Comparison of ENCODE assay signal across 11 cellular contexts in genomic region chr19:29945433-29945832, GRCh38. TPM values are rescaled to one million over a fixed set of nuclear protein-coding genes. Genes with fewer than 3 reads are reported as not detected.
DNase-seq lines count a peak whose midpoint lies in the region; ATAC-seq and TF ChIP-seq lines count a peak whose summit lies in the region.
"Had no signal": no experiment of that assay in that cellular context is flagged by ENCODE, and none has a peak within 500 bp of the region (broad histone marks: within the 10 kb centered on the region; RNA-seq: fewer than 3 reads in every experiment).

No MANE protein-coding gene starts in this region.

- H3K27me3 ChIP-seq in stomach: no peaks in the 10 kb centered on the region

- H3K4me3 ChIP-seq in foreskin fibroblast (ENCODE audit: low read depth in 1 of 2, low read length in 2 of 2) (peak overlapping the region; percentile 14 to 24), stomach (no peak overlapping the region)

- POLR2A ChIA-PET in WTC11 (lab: Charles Lee): no interaction called here

- peak overlapping the region in 3 of 5 donors; percentile 11 to 33 (median 28) for H3K27ac ChIP-seq in stomach
- H3K27ac ChIP-seq: neutrophil had no signal

- DNase-seq in activated T-cell treated with anti-CD3 and anti-CD28 coated beads, Interleukin-2, amount 50 U/mL, for 4 hours: no peak
- DNase-seq in activated T-cell treated with anti-CD3 and anti-CD28 coated beads for 4 hours: no peak
- DNase-seq in WTC11 (ENCODE audit: low spot score): no peak
- DNase-seq in foreskin fibroblast: no peak
- no peak for DNase-seq in stomach
- no peak for DNase-seq in SIG-M5 (lab: John Stamatoyannopoulos, UW)
- DNase-seq in Ammon's horn (ENCODE audit: low spot score): no peak
- DNase-seq: kidney glomerular epithelial cell; stimulated activated CD4-positive, alpha-beta T cell treated with anti-CD3 and anti-CD28 coated beads, Interleukin-1b, Interleukin-23, amount 100 ng/mL, for 48 hours had no signal

- TF ChIP-seq POLR2A in stomach (IDR thresholded peaks at IDR 0.05): no peak

- CTCF ChIA-PET in WTC11 (lab: Charles Lee): interaction anchor here (0.6 kb wide), 1 partner anchor 43 kb away, joined by 3 read pairs; no protein-coding TSS in a partner anchor

- peaks cover 27 to 68% (median 43%) of the 10 kb centered on the region in 4 donors for H3K4me1 ChIP-seq in stomach

- H3K36me3 Mint-ChIP-seq in activated T-cell treated with anti-CD3 and anti-CD28 coated beads, Interleukin-2, amount 50 U/mL, for 4 hours (ENCODE audit: insufficient read depth): peaks cover 15% of the 10 kb centered on the region
- peaks cover 25% of the 10 kb centered on the region for H3K36me3 Mint-ChIP-seq in WTC11

- H3K36me3 ChIP-seq in stomach: no peaks in the 10 kb centered on the region
- H3K36me3 ChIP-seq: neutrophil had no signal

- intact Hi-C loops in stomach (cut with DNase I; ENCODE audit: low total_unique reads): no loop called here

- no peaks in the 10 kb centered on the region for H3K9me3 ChIP-seq in stomach
- H3K9me3 ChIP-seq: neutrophil had no signal

- H3K27ac Mint-ChIP-seq in WTC11: peak overlapping the region; percentile 29; the same call in 1 of the 2 replicates

- no peak for ATAC-seq in activated T-cell treated with anti-CD3 and anti-CD28 coated beads, Interleukin-2, amount 50 U/mL, for 4 hours
- ATAC-seq in WTC11: no peak
- no peak for ATAC-seq in GM19452 (IDR thresholded peaks at IDR 0.05; ENCODE audit: unreplicated experiment)

- TF ChIP-seq EP300 in stomach (IDR thresholded peaks at IDR 0.05): no peak

- TF ChIP-seq CTCF in WTC11 (IDR thresholded peaks at IDR 0.05): no peak
- TF ChIP-seq CTCF in foreskin fibroblast (IDR thresholded peaks at IDR 0.05; ENCODE audit: low read depth, low read length): no peak
- no peak for TF ChIP-seq CTCF in stomach (IDR thresholded peaks at IDR 0.05)

- H3K9me3 Mint-ChIP-seq in activated T-cell treated with anti-CD3 and anti-CD28 coated beads, Interleukin-2, amount 50 U/mL, for 4 hours: no peaks in the 10 kb centered on the region
- H3K9me3 Mint-ChIP-seq in WTC11: peaks cover 16% of the 10 kb centered on the region

- 28 to 37% (median 30%) methylated on average over 4 of the region's 4 CpGs for WGBS in stomach, 5 donors

- no peaks in the 10 kb centered on the region for H3K27me3 Mint-ChIP-seq in activated T-cell treated with anti-CD3 and anti-CD28 coated beads, Interleukin-2, amount 50 U/mL, for 4 hours (ENCODE audit: low read depth)
- H3K27me3 Mint-ChIP-seq in WTC11 (ENCODE audit: low read depth): peaks cover 14% of the 10 kb centered on the region

- H3K4me1 Mint-ChIP-seq in activated T-cell treated with anti-CD3 and anti-CD28 coated beads, Interleukin-2, amount 50 U/mL, for 4 hours (ENCODE audit: low read depth): peaks cover 69% of the 10 kb centered on the region
- peaks cover 33% of the 10 kb centered on the region for H3K4me1 Mint-ChIP-seq in WTC11

- H3K4me3 Mint-ChIP-seq in activated T-cell treated with anti-CD3 and anti-CD28 coated beads, Interleukin-2, amount 50 U/mL, for 4 hours: peak overlapping the region; percentile 75
- H3K4me3 Mint-ChIP-seq in WTC11: no peak overlapping the region

TF ChIP-seq in WTC11, 78 proteins besides CTCF, POLR2A, EP300 and RAD21:
- TF ChIP-seq ZNF396 (CRISPR knock-in tag; IDR thresholded peaks at IDR 0.05; ENCODE audit: borderline replicate concordance): no peak
- no peak for TF ChIP-seq RORB (CRISPR knock-in tag; IDR thresholded peaks at IDR 0.05)
- no peak for TF ChIP-seq ZNF263 (CRISPR knock-in tag; IDR thresholded peaks at IDR 0.05; ENCODE audit: low read depth)
- no peak for TF ChIP-seq ZNF425 (CRISPR knock-in tag; conservative IDR thresholded peaks at IDR 0.05)

RNA-seq across cellular contexts. Expression of gene URI1, which starts 3.4 kb away (rescaled TPM):
- 10 to 100 TPM; 69.5 to 80.5 (median 77.8) TPM for total RNA-seq in activated T-cell treated with anti-CD3 and anti-CD28 coated beads, Interleukin-2, amount 50 U/mL, for 4 hours
- total RNA-seq in WTC11 (2021) (56.9 to 59.5 TPM (median 57.1 TPM) in 3 replicates), stomach (100 to 1,000 TPM in 1 of 5 donors, 10 to 100 TPM in 4; 20.5 to 122 (median 75.8) TPM)
- 10 to 100 TPM; 19.7 to 41.7 (median 26.5) TPM for polyA plus RNA-seq in stomach

Comparison
In these comparisons a context has a peak if more than half of its experiments do, and no peak if none do; other contexts are left out.
1. H3K4me3 ChIP-seq: peak in foreskin fibroblast (2 of 2); none in stomach (0 of 4).